In the genomic region with DNA sequence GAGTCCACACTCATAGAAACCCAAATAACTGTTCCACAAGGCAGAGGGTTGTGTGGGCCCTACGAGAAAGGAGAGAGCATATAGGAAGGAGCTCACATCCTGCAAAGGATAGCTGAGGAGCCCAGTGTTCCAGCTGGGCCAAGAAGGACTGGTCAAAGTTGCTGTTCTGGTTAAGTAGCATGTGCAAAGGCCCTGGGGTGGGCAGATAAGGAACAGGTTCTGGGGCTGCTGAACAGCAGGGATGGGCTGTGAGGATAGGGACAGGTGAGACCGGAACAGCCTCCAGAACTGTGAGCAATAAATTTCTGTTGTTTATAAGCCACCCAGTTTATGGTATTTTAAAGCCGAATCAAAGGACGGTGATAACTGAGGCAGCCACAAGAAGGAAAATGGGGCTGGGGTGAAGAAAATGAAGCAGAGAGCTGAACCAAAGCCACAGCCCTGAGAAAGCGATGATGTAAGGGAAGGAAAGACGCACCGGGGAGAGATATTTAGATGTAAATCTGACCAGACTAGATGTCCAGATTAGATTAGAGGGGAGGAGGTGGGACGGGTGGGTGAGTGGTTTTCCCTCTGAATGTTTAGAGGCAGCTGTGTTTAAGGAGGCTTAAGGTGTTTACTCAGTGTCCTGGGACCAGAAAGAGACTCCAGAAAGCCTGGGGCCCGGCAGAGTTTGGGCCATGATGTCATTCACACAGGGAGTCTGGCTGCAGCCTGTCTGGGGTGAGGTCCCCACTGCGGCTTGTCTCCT, we compare ENCODE assay signal across 11 cellular contexts.
DNase-seq lines count a peak whose midpoint lies in the region; ATAC-seq and TF ChIP-seq lines count a peak whose summit lies in the region.
"Had no signal": no experiment of that assay in that cellular context is flagged by ENCODE, and none has a peak within 500 bp of the region (broad histone marks: within the 10 kb centered on the region; RNA-seq: fewer than 3 reads in every experiment).

No MANE protein-coding gene starts in this region.

- no peaks in the 10 kb centered on the region for H3K9me3 Mint-ChIP-seq in Caco-2 (ENCODE audit: unreplicated experiment)
- H3K9me3 Mint-ChIP-seq in natural killer cell treated with Interleukin-12 subunit alpha and Interleukin-12 subunit beta and Interleukin-15 and Interleukin-18, amount 100 ng/mL, for 72 hours = no peaks in the 10 kb centered on the region

- intact Hi-C loops in Caco-2 (cut with micrococcal nuclease; ENCODE audit: unreplicated experiment) = loop anchor here (2.0 kb wide), 1 partner anchor 20 kb away; no protein-coding TSS in a partner anchor
- intact Hi-C loops in right cardiac atrium (cut with DNase I) = no loop called here

- H3K27ac Mint-ChIP-seq in Caco-2 (ENCODE audit: unreplicated experiment) = peak overlapping the region; percentile 83
- peak overlapping the region in 1 of 2 donors; percentile 58 for H3K27ac Mint-ChIP-seq in natural killer cell treated with Interleukin-12 subunit alpha and Interleukin-12 subunit beta and Interleukin-15 and Interleukin-18, amount 100 ng/mL, for 72 hours
- H3K27ac Mint-ChIP-seq: H9 had no signal

- no peaks in the 10 kb centered on the region for H3K27me3 ChIP-seq in Caco-2 (replicated peaks; ENCODE audit: control insufficient read depth, insufficient read depth, low read length)
- no peaks in the 10 kb centered on the region for H3K27me3 ChIP-seq in right cardiac atrium (ENCODE audit: control insufficient read depth, insufficient read depth)

- no peaks in the 10 kb centered on the region for H3K36me3 ChIP-seq in Caco-2 (ENCODE audit: control insufficient read depth, insufficient read depth, low read length)
- H3K36me3 ChIP-seq: WERI-Rb-1 had no signal

- H3K4me1 ChIP-seq in Caco-2 (peaks cover 14% of the 10 kb centered on the region), right cardiac atrium (ENCODE audit: control insufficient read depth, insufficient read depth, low read length) (no peaks in the 10 kb centered on the region)

- H3K9me3 ChIP-seq in Caco-2 (no peaks in the 10 kb centered on the region), right cardiac atrium (ENCODE audit: control insufficient read depth, low read length) (no peaks in the 10 kb centered on the region)

- WGBS in right cardiac atrium = 75% methylated on average over 10 of the region's 10 CpGs

- TF ChIP-seq CTCF in Caco-2 (IDR thresholded peaks at IDR 0.05; ENCODE audit: insufficient read depth in 1 of 2, low read depth in 1 of 2, low read length in 1 of 2, severe bottlenecking in 1 of 2, unreplicated experiment in 1 of 2) = no peak

- H3K27ac ChIP-seq in right cardiac atrium (ENCODE audit: low read length) = no peak overlapping the region
- H3K27ac ChIP-seq: WERI-Rb-1 had no signal

- H3K27me3 Mint-ChIP-seq in Caco-2 (ENCODE audit: insufficient read depth, unreplicated experiment) = no peaks in the 10 kb centered on the region
- peaks cover 0 to 9% of the 10 kb centered on the region in 2 donors for H3K27me3 Mint-ChIP-seq in natural killer cell treated with Interleukin-12 subunit alpha and Interleukin-12 subunit beta and Interleukin-15 and Interleukin-18, amount 100 ng/mL, for 72 hours

- no TSS peak for BruUV-seq in Caco-2 (replicated peaks; lab: Mats Ljungman, UMichigan)

- H3K4me3 Mint-ChIP-seq in Caco-2 (ENCODE audit: unreplicated experiment) = no peak overlapping the region
- peak overlapping the region; percentile 53 for H3K4me3 Mint-ChIP-seq in natural killer cell treated with Interleukin-12 subunit alpha and Interleukin-12 subunit beta and Interleukin-15 and Interleukin-18, amount 100 ng/mL, for 72 hours
- H3K4me3 Mint-ChIP-seq: H9 had no signal

- peaks cover 6% of the 10 kb centered on the region for H3K4me1 Mint-ChIP-seq in Caco-2 (ENCODE audit: low read depth, unreplicated experiment)
- H3K4me1 Mint-ChIP-seq in natural killer cell treated with Interleukin-12 subunit alpha and Interleukin-12 subunit beta and Interleukin-15 and Interleukin-18, amount 100 ng/mL, for 72 hours (ENCODE audit: low read depth in 2 of 2) = peaks cover 28% of the 10 kb centered on the region in 2 donors

- H3K4me3 ChIP-seq in Caco-2 (ENCODE audit: low read depth, low read length) = no peak overlapping the region
- no peak overlapping the region for H3K4me3 ChIP-seq in right cardiac atrium (ENCODE audit: low read length)

- POLR2A ChIA-PET in Caco-2 (lab: Charles Lee) = no interaction called here

- peak; percentile 71 to 86 for ATAC-seq in natural killer cell treated with Interleukin-12 subunit alpha and Interleukin-12 subunit beta and Interleukin-15 and Interleukin-18, amount 100 ng/mL, for 72 hours
- no peak for ATAC-seq in right cardiac atrium
- no peak for ATAC-seq in GM18498 (IDR thresholded peaks at IDR 0.05; ENCODE audit: unreplicated experiment)

- DNase-seq in Caco-2 = peak; percentile 75 to 77
- DNase-seq in T-helper 9 cell = peak; percentile 63
- DNase-seq in activated gamma-delta T cell treated with anti-CD3 and anti-CD28 coated beads, Interleukin-2, amount 50 U/mL, for 16 hours (ENCODE audit: low read depth) = peak; percentile 34
- DNase-seq in natural killer cell treated with Interleukin-12 subunit alpha and Interleukin-12 subunit beta and Interleukin-15 and Interleukin-18, amount 100 ng/mL, for 72 hours (ENCODE audit: low spot score) = no peak
- no peak for DNase-seq in germinal center (ENCODE audit: low spot score)
- DNase-seq in RKO (ENCODE audit: low spot score) = no peak
- DNase-seq in right cardiac atrium = no peak
- DNase-seq: H9, NCI-H2107, WERI-Rb-1 had no signal

- CTCF ChIA-PET in Caco-2 (lab: Charles Lee) = interaction anchor here (0.5 kb wide), 1 partner anchor 11 kb away, joined by 3 read pairs; no protein-coding TSS in a partner anchor

- H3K36me3 Mint-ChIP-seq in Caco-2 (ENCODE audit: insufficient read depth, unreplicated experiment) = no peaks in the 10 kb centered on the region
- no peaks in the 10 kb centered on the region for H3K36me3 Mint-ChIP-seq in natural killer cell treated with Interleukin-12 subunit alpha and Interleukin-12 subunit beta and Interleukin-15 and Interleukin-18, amount 100 ng/mL, for 72 hours

Comparison
In these comparisons a context has a peak if more than half of its experiments do, and no peak if none do; other contexts are left out.
1. DNase-seq: peak in Caco-2 (2 of 2), T-helper 9 cell (single experiment) and activated gamma-delta T cell treated with anti-CD3 and anti-CD28 coated beads, Interleukin-2, amount 50 U/mL, for 16 hours (single experiment); none in natural killer cell treated with Interleukin-12 subunit alpha and Interleukin-12 subunit beta and Interleukin-15 and Interleukin-18, amount 100 ng/mL, for 72 hours (single experiment), germinal center (single experiment), RKO (single experiment) and right cardiac atrium (0 of 3).
2. ATAC-seq: peak in natural killer cell treated with Interleukin-12 subunit alpha and Interleukin-12 subunit beta and Interleukin-15 and Interleukin-18, amount 100 ng/mL, for 72 hours (2 of 2); none in right cardiac atrium (0 of 2) and GM18498 (single experiment).